1 cellular context compared by ENCODE assay signal in genomic region chr2:152718047-152718908, GRCh38.
TF ChIP-seq lines count a peak whose summit lies in the region.

Gene ARL6IP6 (plus strand): TSS chr2:152718620. CDS start chr2:152718625, 5 bp downstream.

TF ChIP-seq in K562, 482 proteins besides CTCF, POLR2A, EP300 and RAD21 (continued from another document and continues in another):
- TF ChIP-seq CHD7 (IDR thresholded peaks at IDR 0.05; ENCODE audit: low read depth, low read length) (no peak), NFIC (IDR thresholded peaks at IDR 0.05) (peak; percentile 69), ZNF561 (CRISPR knock-in tag; conservative IDR thresholded peaks at IDR 0.05) (no peak), IFI16 (CRISPR knock-in tag; IDR thresholded peaks at IDR 0.05) (no peak), RFX5 (IDR thresholded peaks at IDR 0.05; ENCODE audit: low read depth, low read length) (no peak), MECOM (CRISPR knock-in tag; IDR thresholded peaks at IDR 0.05) (no peak), TGIF2 (CRISPR knock-in tag; IDR thresholded peaks at IDR 0.05) (peak; percentile 54; the same call in 1 of the 2 replicates), HCFC1 (IDR thresholded peaks at IDR 0.05; ENCODE audit: low read depth, low read length) (peak; percentile 14; the same call in 1 of the 2 replicates), PHF21A (IDR thresholded peaks at IDR 0.05; ENCODE audit: borderline replicate concordance, low read depth) (no peak), CBFB (CRISPR knock-in tag; IDR thresholded peaks at IDR 0.05) (no peak; the same call in 1 of the 2 replicates), ZNF212 (CRISPR knock-in tag; IDR thresholded peaks at IDR 0.05) (no peak), ZNF184 (CRISPR knock-in tag; IDR thresholded peaks at IDR 0.05) (no peak), KLF16 (IDR thresholded peaks at IDR 0.05) (0 out of 2 replicates have a peak, but pooled peaks have one; percentile 11), ZNF764 (CRISPR knock-in tag; IDR thresholded peaks at IDR 0.05; ENCODE audit: low read depth) (no peak), USF2 (CRISPR knock-in tag; IDR thresholded peaks at IDR 0.05) (no peak; the same call in 1 of the 2 replicates), ZNF217 (CRISPR knock-in tag; IDR thresholded peaks at IDR 0.05) (no peak), MCM2 (IDR thresholded peaks at IDR 0.05; ENCODE audit: low read depth) (no peak), CGGBP1 (CRISPR knock-in tag; IDR thresholded peaks at IDR 0.05) (no peak), ZNF785 (CRISPR knock-in tag; IDR thresholded peaks at IDR 0.05) (no peak), ZNF77 (CRISPR knock-in tag; IDR thresholded peaks at IDR 0.05) (no peak), ZNF277 (CRISPR knock-in tag; IDR thresholded peaks at IDR 0.05; ENCODE audit: borderline replicate concordance) (no peak), RBBP5 (IDR thresholded peaks at IDR 0.05; ENCODE audit: borderline replicate concordance, insufficient read depth, low read length, poor library complexity, severe bottlenecking) (peak; percentile 95), ZNF584 (CRISPR knock-in tag; IDR thresholded peaks at IDR 0.05; ENCODE audit: low read depth) (no peak), SMARCE1 (IDR thresholded peaks at IDR 0.05) (peak; percentile 72), CEBPB (tag; IDR thresholded peaks at IDR 0.05) (no peak), ZC3H8 (IDR thresholded peaks at IDR 0.05) (peak; percentile 1; the same call in 1 of the 2 replicates), NFYB (IDR thresholded peaks at IDR 0.05; ENCODE audit: extremely low read depth, insufficient read length) (peak; percentile 85), ZNF551 (CRISPR knock-in tag; IDR thresholded peaks at IDR 0.05) (no peak), MGA (IDR thresholded peaks at IDR 0.05) (no peak; the same call in 1 of the 2 replicates), THRB (CRISPR knock-in tag; conservative IDR thresholded peaks at IDR 0.05) (peak; percentile 92), KDM4B (IDR thresholded peaks at IDR 0.05; ENCODE audit: borderline replicate concordance in 2 of 2, low read depth in 1 of 2) (no peak), TCF7L2 (IDR thresholded peaks at IDR 0.05; ENCODE audit: low read depth, low read length) (peak; percentile 86), CBX1 (IDR thresholded peaks at IDR 0.05; ENCODE audit: low read depth) (peak; percentile 80; the same call in 1 of the 2 replicates)
